ENCODE assay signal across 1 cellular context in the genomic region with DNA sequence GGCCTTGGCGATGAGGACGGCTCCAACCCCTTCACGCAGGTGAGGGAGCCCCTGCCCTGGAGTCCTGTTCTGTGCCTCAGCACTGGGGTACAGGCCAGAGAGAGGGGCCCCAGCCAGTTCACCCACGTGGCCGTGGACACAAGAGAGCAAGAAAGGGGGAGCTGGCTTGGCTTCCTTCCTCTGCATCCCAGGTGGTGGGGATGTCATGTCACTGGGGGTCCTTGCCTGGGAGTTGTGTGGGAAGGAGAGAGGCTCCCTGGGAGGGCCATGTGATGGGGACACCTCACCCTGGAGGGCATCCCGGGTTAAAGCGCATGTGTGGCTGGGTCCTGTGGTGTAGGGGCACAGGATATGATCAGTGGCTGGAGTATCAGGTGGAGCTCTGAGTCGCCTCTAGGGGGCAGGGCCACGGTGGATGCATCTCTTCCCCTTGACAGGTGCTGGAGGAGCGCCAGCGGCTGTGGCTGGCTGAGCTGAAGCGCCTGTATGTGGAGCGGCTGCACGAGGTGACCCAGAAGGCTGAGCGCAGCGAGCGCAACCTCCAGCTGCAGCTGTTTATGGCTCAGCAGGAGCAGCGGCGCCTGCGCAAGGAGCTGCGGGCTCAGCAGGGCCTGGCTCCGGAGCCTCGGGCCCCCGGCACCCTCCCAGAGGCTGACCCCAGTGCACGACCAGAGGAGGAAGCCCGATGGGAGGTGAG.
TF ChIP-seq lines count a peak whose summit lies in the region.

No MANE protein-coding gene starts in this region.

TF ChIP-seq in K562, 482 proteins besides CTCF, POLR2A, EP300 and RAD21 (continued from another document):
- no peak for TF ChIP-seq ZNF584 (CRISPR knock-in tag; IDR thresholded peaks at IDR 0.05; ENCODE audit: low read depth)
- no peak for TF ChIP-seq EHMT2 (IDR thresholded peaks at IDR 0.05)
- no peak for TF ChIP-seq RAD51 (IDR thresholded peaks at IDR 0.05; ENCODE audit: borderline replicate concordance, low read depth)
- TF ChIP-seq ZNF24 (IDR thresholded peaks at IDR 0.05): peak; percentile 31; the same call in 1 of the 2 replicates
- TF ChIP-seq, protein P1, sequence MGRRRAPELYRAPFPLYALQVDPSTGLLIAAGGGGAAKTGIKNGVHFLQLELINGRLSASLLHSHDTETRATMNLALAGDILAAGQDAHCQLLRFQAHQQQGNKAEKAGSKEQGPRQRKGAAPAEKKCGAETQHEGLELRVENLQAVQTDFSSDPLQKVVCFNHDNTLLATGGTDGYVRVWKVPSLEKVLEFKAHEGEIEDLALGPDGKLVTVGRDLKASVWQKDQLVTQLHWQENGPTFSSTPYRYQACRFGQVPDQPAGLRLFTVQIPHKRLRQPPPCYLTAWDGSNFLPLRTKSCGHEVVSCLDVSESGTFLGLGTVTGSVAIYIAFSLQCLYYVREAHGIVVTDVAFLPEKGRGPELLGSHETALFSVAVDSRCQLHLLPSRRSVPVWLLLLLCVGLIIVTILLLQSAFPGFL (CRISPR knock-in tag; IDR thresholded peaks at IDR 0.05): no peak
- TF ChIP-seq, protein P2, sequence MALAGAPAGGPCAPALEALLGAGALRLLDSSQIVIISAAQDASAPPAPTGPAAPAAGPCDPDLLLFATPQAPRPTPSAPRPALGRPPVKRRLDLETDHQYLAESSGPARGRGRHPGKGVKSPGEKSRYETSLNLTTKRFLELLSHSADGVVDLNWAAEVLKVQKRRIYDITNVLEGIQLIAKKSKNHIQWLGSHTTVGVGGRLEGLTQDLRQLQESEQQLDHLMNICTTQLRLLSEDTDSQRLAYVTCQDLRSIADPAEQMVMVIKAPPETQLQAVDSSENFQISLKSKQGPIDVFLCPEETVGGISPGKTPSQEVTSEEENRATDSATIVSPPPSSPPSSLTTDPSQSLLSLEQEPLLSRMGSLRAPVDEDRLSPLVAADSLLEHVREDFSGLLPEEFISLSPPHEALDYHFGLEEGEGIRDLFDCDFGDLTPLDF (CRISPR knock-in tag; IDR thresholded peaks at IDR 0.05): no peak
- no peak for TF ChIP-seq RBM39 (optimal IDR thresholded peaks at IDR 0.05; ENCODE audit: low read depth, low read length)
- TF ChIP-seq TEAD4 (IDR thresholded peaks at IDR 0.05; ENCODE audit: low read length): 0 out of 2 replicates have a peak, but pooled peaks have one; percentile 24
- no peak for TF ChIP-seq TEAD4 (CRISPR knock-in tag; IDR thresholded peaks at IDR 0.05; ENCODE audit: borderline replicate concordance)
- TF ChIP-seq, protein P3, sequence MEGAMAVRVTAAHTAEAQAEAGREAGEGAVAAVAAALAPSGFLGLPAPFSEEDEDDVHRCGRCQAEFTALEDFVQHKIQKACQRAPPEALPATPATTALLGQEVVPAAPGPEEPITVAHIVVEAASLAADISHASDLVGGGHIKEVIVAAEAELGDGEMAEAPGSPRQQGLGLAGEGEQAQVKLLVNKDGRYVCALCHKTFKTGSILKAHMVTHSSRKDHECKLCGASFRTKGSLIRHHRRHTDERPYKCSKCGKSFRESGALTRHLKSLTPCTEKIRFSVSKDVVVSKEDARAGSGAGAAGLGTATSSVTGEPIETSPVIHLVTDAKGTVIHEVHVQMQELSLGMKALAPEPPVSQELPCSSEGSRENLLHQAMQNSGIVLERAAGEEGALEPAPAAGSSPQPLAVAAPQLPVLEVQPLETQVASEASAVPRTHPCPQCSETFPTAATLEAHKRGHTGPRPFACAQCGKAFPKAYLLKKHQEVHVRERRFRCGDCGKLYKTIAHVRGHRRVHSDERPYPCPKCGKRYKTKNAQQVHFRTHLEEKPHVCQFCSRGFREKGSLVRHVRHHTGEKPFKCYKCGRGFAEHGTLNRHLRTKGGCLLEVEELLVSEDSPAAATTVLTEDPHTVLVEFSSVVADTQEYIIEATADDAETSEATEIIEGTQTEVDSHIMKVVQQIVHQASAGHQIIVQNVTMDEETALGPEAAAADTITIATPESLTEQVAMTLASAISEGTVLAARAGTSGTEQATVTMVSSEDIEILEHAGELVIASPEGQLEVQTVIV (CRISPR knock-in tag; IDR thresholded peaks at IDR 0.05; ENCODE audit: borderline replicate concordance): no peak
- TF ChIP-seq, protein P4, sequence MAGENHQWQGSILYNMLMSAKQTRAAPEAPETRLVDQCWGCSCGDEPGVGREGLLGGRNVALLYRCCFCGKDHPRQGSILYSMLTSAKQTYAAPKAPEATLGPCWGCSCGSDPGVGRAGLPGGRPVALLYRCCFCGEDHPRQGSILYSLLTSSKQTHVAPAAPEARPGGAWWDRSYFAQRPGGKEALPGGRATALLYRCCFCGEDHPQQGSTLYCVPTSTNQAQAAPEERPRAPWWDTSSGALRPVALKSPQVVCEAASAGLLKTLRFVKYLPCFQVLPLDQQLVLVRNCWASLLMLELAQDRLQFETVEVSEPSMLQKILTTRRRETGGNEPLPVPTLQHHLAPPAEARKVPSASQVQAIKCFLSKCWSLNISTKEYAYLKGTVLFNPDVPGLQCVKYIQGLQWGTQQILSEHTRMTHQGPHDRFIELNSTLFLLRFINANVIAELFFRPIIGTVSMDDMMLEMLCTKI (IDR thresholded peaks at IDR 0.05; ENCODE audit: partially characterized antibody): no peak
- TF ChIP-seq RCOR1 (IDR thresholded peaks at IDR 0.05; ENCODE audit: borderline replicate concordance in 1 of 2, low read depth in 2 of 2, low read length in 2 of 2): peak in 1 of 2 experiments; percentile 79; a peak in 2 of 4 replicates
- TF ChIP-seq BCL6 (CRISPR knock-in tag; IDR thresholded peaks at IDR 0.05): no peak
- no peak for TF ChIP-seq KAT7 (CRISPR knock-in tag; IDR thresholded peaks at IDR 0.05; ENCODE audit: borderline replicate concordance)
- no peak for TF ChIP-seq RFX5 (IDR thresholded peaks at IDR 0.05; ENCODE audit: low read depth, low read length)
- no peak for TF ChIP-seq HSF4 (CRISPR knock-in tag; IDR thresholded peaks at IDR 0.05; ENCODE audit: borderline replicate concordance)
- TF ChIP-seq LARP7 (IDR thresholded peaks at IDR 0.05): no peak
- no peak for TF ChIP-seq CBX8 (IDR thresholded peaks at IDR 0.05; ENCODE audit: borderline replicate concordance, extremely low read depth, low read depth, low read length, poor library complexity, severe bottlenecking)
- no peak for TF ChIP-seq PHF21A (IDR thresholded peaks at IDR 0.05; ENCODE audit: borderline replicate concordance, low read depth)
- TF ChIP-seq, protein P5, sequence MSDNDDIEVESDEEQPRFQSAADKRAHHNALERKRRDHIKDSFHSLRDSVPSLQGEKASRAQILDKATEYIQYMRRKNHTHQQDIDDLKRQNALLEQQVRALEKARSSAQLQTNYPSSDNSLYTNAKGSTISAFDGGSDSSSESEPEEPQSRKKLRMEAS (CRISPR knock-in tag; IDR thresholded peaks at IDR 0.05): peak; percentile 96
- no peak for TF ChIP-seq ZNF583 (CRISPR knock-in tag; IDR thresholded peaks at IDR 0.05)
- no peak for TF ChIP-seq PHB (CRISPR knock-in tag; IDR thresholded peaks at IDR 0.05)
- TF ChIP-seq ZNF445 (CRISPR knock-in tag; IDR thresholded peaks at IDR 0.05; ENCODE audit: low read depth): no peak
